ENCODE assay signal across 8 cellular contexts in the genomic region with DNA sequence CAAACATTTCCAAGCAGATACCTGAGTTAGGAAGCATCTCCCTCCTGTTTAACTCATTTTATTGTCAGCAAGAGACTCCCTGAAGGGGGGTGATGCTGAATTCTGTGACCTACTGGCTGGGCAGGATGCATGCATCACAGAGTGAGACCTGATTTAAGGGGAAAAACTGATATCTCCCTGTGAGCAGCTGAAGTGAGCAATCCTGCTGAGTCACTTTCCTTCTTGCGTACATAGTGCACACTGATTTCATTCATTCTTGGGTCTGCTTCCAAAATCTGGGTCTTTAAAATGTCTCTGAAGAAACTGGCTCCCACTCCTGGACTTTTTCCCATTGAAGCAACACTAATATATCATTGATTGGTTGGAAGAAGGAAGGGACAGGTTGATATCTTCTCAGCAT. TPM values are rescaled to one million over a fixed set of nuclear protein-coding genes. Genes with fewer than 3 reads are reported as not detected.
DNase-seq lines count a peak whose midpoint lies in the region; ATAC-seq, FAIRE-seq and TF ChIP-seq lines count a peak whose summit lies in the region.

No MANE protein-coding gene starts in this region.

- peak; percentile 83 for FAIRE-seq in astrocyte (lab: Jason Lieb, UNC)

- TF ChIP-seq CTCF in AG04449 (IDR thresholded peaks at IDR 0.05; ENCODE audit: insufficient read depth, low read length, missing control alignments) = no peak
- no peak for TF ChIP-seq CTCF in astrocyte (IDR thresholded peaks at IDR 0.05; ENCODE audit: insufficient read depth, low read depth, low read length)
- no peak for TF ChIP-seq CTCF in left lung (IDR thresholded peaks at IDR 0.05)

- ATAC-seq in left lung (peak; percentile 83), HG03457 (IDR thresholded peaks at IDR 0.05; ENCODE audit: unreplicated experiment) (no peak), HG03521 (IDR thresholded peaks at IDR 0.05; ENCODE audit: unreplicated experiment) (no peak)

- H3K4me2 ChIP-seq in astrocyte (ENCODE audit: low read length) = peak overlapping the region; percentile 50

- H4K20me1 ChIP-seq in astrocyte (ENCODE audit: insufficient read depth, low read length) = no peaks in the 10 kb centered on the region

- H3K4me3 Mint-ChIP-seq in astrocyte (ENCODE audit: unreplicated experiment) = no peak overlapping the region

- no peaks in the 10 kb centered on the region for H3K27me3 ChIP-seq in astrocyte (ENCODE audit: insufficient read depth, low read length)
- no peaks in the 10 kb centered on the region for H3K27me3 ChIP-seq in left lung

- no peaks in the 10 kb centered on the region for H3K9me3 Mint-ChIP-seq in astrocyte (ENCODE audit: unreplicated experiment)

- H3K4me3 ChIP-seq in AG04449 (ENCODE audit: low read depth, low read length) = no peak overlapping the region
- H3K4me3 ChIP-seq in astrocyte (ENCODE audit: insufficient read depth, low read depth, low read length) = no peak overlapping the region
- no peak overlapping the region for H3K4me3 ChIP-seq in left lung

- H3K27ac Mint-ChIP-seq in astrocyte (ENCODE audit: unreplicated experiment) = peak overlapping the region; percentile 60

- H3K36me3 Mint-ChIP-seq in astrocyte (ENCODE audit: low read depth, unreplicated experiment) = peaks cover 2% of the 10 kb centered on the region

- H3K79me2 ChIP-seq in astrocyte (ENCODE audit: insufficient read depth, low read length) = no peaks in the 10 kb centered on the region

- H3K27me3 Mint-ChIP-seq in astrocyte (ENCODE audit: low read depth, unreplicated experiment) = peaks cover 4% of the 10 kb centered on the region

- peak; percentile 92 for DNase-seq in AG04449 (ENCODE audit: low read depth, low spot score)
- DNase-seq in HCEC 1CT = peak; percentile 91
- DNase-seq in astrocyte (ENCODE audit: low read depth) = peak; percentile 98
- no peak for DNase-seq in left lung
- DNase-seq in HT-29 (ENCODE audit: low spot score) = no peak
- no peak for DNase-seq in NOMO-1 treated with DMSO at 0.1 percent for 48 hours (lab: John Stamatoyannopoulos, UW; ENCODE audit: unreplicated experiment)

- H3K4me1 ChIP-seq in astrocyte (ENCODE audit: insufficient read depth, low read length) = peaks cover 15% of the 10 kb centered on the region
- peaks cover 0 to 5% of the 10 kb centered on the region in 2 donors for H3K4me1 ChIP-seq in left lung

- H3K4me1 Mint-ChIP-seq in astrocyte (ENCODE audit: low read depth, unreplicated experiment) = peaks cover 9% of the 10 kb centered on the region

- no peaks in the 10 kb centered on the region for H3K36me3 ChIP-seq in astrocyte (ENCODE audit: insufficient read depth, low read length)
- no peaks in the 10 kb centered on the region for H3K36me3 ChIP-seq in left lung

- H3K27ac ChIP-seq in astrocyte (ENCODE audit: low read depth, low read length) = peak overlapping the region; percentile 79
- no peak overlapping the region for H3K27ac ChIP-seq in left lung

- H2AFZ ChIP-seq in astrocyte (ENCODE audit: low read depth, low read length) = peak overlapping the region; percentile 27

- CTCF ChIA-PET in AG04449 (lab: Yijun Ruan, JAX) = interaction anchor here (0.9 to 2.0 kb wide), 3 partner anchors 10 to 161 kb away, joined by 3 to 4 read pairs (median 3); no protein-coding TSS in a partner anchor

- peak overlapping the region; percentile 61 for H3K9ac ChIP-seq in astrocyte (ENCODE audit: low read length)

- intact Hi-C loops in left lung (cut with DNase I) = no loop called here

- POLR2A ChIA-PET in AG04449 (lab: Yijun Ruan, JAX) = interaction anchor here (0.9 to 1.2 kb wide), 2 partner anchors 9 to 117 kb away, joined by 3 to 5 read pairs; a partner anchor contains a TSS

- H3K9me3 ChIP-seq in astrocyte (ENCODE audit: insufficient read depth, low read depth, low read length) (no peaks in the 10 kb centered on the region), left lung (no peaks in the 10 kb centered on the region)

RNA-seq across cellular contexts. Expression of a gene that starts 23.3 kb away (rescaled TPM):
- total RNA-seq in astrocyte (3.3 and 5.0 TPM in 2 replicates), left lung (10 to 100 TPM in 1 of 2 donors, 1 to 10 TPM in 1; 2.0 to 12.1 TPM)
- total RNA-seq in HT-29 (2014; rRNA removed; shearing (Covaris generic)) = not detected in 2 replicates

Comparison
In these comparisons a context has a peak if more than half of its experiments do, and no peak if none do; other contexts are left out.
1. DNase-seq: peak in AG04449 (single experiment), HCEC 1CT (single experiment) and astrocyte (single experiment); none in left lung (0 of 2), HT-29 (single experiment) and NOMO-1 treated with DMSO at 0.1 percent for 48 hours (single experiment).